Comparison of ENCODE assay signal across 11 cellular contexts in the genomic region with DNA sequence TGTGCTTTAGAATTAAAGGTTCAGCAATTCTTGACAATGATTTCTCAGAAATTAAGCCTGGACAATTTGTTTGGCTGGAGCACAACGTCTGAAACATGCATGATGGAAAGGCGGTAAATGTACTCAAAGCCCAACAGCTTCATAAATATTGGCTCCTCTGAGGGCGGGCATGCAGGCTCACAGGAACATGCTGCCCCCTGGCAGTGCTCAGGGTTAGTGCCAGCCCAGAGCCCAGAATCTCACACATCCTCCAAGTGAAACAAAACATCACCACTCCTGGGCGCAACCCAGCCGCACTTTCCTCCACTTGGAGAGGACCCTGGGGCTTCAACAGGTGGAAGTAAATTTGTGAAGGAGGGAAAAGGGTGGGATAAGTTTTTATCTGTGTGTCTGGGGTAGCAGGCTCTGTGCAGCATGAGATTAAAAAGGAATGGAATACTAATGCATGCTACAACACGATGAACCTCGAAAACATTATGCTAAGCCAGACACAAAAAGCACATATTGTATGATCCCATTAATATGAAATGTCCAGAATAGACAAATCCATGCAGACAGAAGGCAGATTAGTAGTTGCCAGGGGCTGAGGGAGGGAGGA. TPM values are rescaled to one million over a fixed set of nuclear protein-coding genes. Genes with fewer than 3 reads are reported as not detected.
DNase-seq lines count a peak whose midpoint lies in the region; ATAC-seq, FAIRE-seq and TF ChIP-seq lines count a peak whose summit lies in the region.
"Had no signal": no experiment of that assay in that cellular context is flagged by ENCODE, and none has a peak within 500 bp of the region (broad histone marks: within the 10 kb centered on the region; RNA-seq: fewer than 3 reads in every experiment).

No MANE protein-coding gene starts in this region.

- peak; percentile 3 for TF ChIP-seq CTCF in foreskin fibroblast (IDR thresholded peaks at IDR 0.05; ENCODE audit: low read depth, low read length)

- DNase-seq in NCI-H1417 (lab: John Stamatoyannopoulos, UW), result peak; percentile 16 to 79 (median 54)
- no peak for DNase-seq in NCI-H1417 treated with DMSO at 0.1 percent for 48 hours (lab: John Stamatoyannopoulos, UW)
- peak; percentile 66 for DNase-seq in NCI-H510A treated with DMSO at 0.1 percent for 48 hours (lab: John Stamatoyannopoulos, UW)
- no peak for DNase-seq in foreskin fibroblast
- peak; percentile 1 for DNase-seq in small intestine
- no peak for DNase-seq in SK-N-DZ (ENCODE audit: low spot score)
- DNase-seq: activated B cell treated with CpG ODN at 0.5 μM for 24 hours, NCI-H2029 treated with DMSO at 0.1 percent for 48 hours had no signal

- ATAC-seq in HG03520 (IDR thresholded peaks at IDR 0.05; ENCODE audit: unreplicated experiment) (no peak), HG03469 (IDR thresholded peaks at IDR 0.05; ENCODE audit: unreplicated experiment) (no peak)

- 55 to 58% (median 57%) methylated on average over 7 of the region's 7 CpGs for WGBS in small intestine, 3 donors

- H3K4me1 ChIP-seq in small intestine (ENCODE audit: control insufficient read depth in 2 of 2, insufficient read depth in 1 of 2, low read depth in 1 of 2, low read length in 1 of 2), result no peaks in the 10 kb centered on the region
- H3K4me1 ChIP-seq: tibial nerve had no signal

- no peak for FAIRE-seq in small intestine (lab: Jason Lieb, UNC)

- no peaks in the 10 kb centered on the region for H3K9me3 ChIP-seq in small intestine (ENCODE audit: control insufficient read depth, low read depth)

- no peaks in the 10 kb centered on the region for H3K36me3 ChIP-seq in small intestine (ENCODE audit: control insufficient read depth in 2 of 2, insufficient read depth in 2 of 2, low read length in 2 of 2)
- H3K36me3 ChIP-seq: tibial nerve had no signal

- H3K4me3 ChIP-seq in foreskin fibroblast (ENCODE audit: low read depth in 1 of 2, low read length in 2 of 2), result no peak overlapping the region
- no peak overlapping the region for H3K4me3 ChIP-seq in small intestine (ENCODE audit: low read depth in 1 of 2, low read length in 2 of 2)
- H3K4me3 ChIP-seq: tibial nerve had no signal

- H3K27me3 ChIP-seq in small intestine (ENCODE audit: control insufficient read depth in 2 of 2, insufficient read depth in 2 of 2, low read length in 2 of 2), result no peaks in the 10 kb centered on the region
- H3K27me3 ChIP-seq: tibial nerve had no signal

- H3K27ac ChIP-seq in small intestine (ENCODE audit: low read depth in 1 of 2, low read length in 1 of 2), result no peak overlapping the region
- H3K27ac ChIP-seq: tibial nerve had no signal

RNA-seq across cellular contexts. Expression of gene PTPRT, which starts 54.1 kb away (rescaled TPM):
- under 1 TPM in 2 of 3 donors, not detected in 1; 0.27 to 0.58 TPM for polyA plus RNA-seq in small intestine
- 0.03 TPM in 1 of 2 replicates, not detected in the other for polyA plus RNA-seq in SK-N-DZ (2014; cell fraction: cytosol; rRNA removed)
- 0.01 TPM in 1 of 2 replicates, not detected in the other for polyA plus RNA-seq in SK-N-DZ (2014; cell fraction: nucleus; rRNA removed)

Comparison
In these comparisons a context has a peak if more than half of its experiments do, and no peak if none do; other contexts are left out.
1. DNase-seq: peak in NCI-H1417 (3 of 3), NCI-H510A treated with DMSO at 0.1 percent for 48 hours (single experiment) and small intestine (single experiment); none in NCI-H1417 treated with DMSO at 0.1 percent for 48 hours (single experiment), foreskin fibroblast (0 of 2) and SK-N-DZ (single experiment).